Comparison of ENCODE assay signal across 17 cellular contexts in the genomic region with DNA sequence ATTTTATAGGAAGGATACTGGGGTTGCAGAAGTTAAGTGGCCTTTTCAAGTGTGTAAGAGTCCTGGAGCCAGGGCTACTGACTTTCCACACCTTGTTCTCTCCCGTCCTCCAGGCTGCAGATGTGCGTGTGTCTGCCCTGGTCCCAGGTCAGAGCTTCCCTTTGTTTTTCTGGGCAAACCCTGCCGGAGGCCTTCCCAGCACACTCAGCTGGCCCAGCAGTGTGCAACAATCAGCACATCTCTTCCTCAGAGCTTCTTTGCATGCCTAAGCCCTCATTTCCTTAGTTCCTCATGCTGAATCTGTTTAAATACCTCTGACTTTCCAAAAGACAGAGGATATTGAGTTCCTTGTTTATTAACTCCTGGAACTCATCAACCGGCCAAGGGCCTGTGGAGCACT.
DNase-seq lines count a peak whose midpoint lies in the region; ATAC-seq and TF ChIP-seq lines count a peak whose summit lies in the region.
"Had no signal": no experiment of that assay in that cellular context is flagged by ENCODE, and none has a peak within 500 bp of the region (broad histone marks: within the 10 kb centered on the region; RNA-seq: fewer than 3 reads in every experiment).

No MANE protein-coding gene starts in this region.

- TF ChIP-seq CTCF in CD8-positive, alpha-beta T cell (IDR thresholded peaks at IDR 0.05), result no peak
- no peak for TF ChIP-seq CTCF in nephron progenitor cell (IDR thresholded peaks at IDR 0.05)

- H2BK120ac ChIP-seq in neuronal stem cell (ENCODE audit: low read depth, low read length), result no peak overlapping the region

- POLR2A ChIA-PET in CD8-positive, alpha-beta T cell (lab: Charles Lee), result interaction anchor here (0.6 kb wide), 1 partner anchor 15 kb away, joined by 3 read pairs; no protein-coding TSS in a partner anchor

- no peak overlapping the region for H3K23ac ChIP-seq in neuronal stem cell (ENCODE audit: low read depth, low read length, poor library complexity)

- no peak for DNase-seq in CD8-positive, alpha-beta T cell
- peak; percentile 19 for DNase-seq in NCI-H1048 (lab: John Stamatoyannopoulos, UW)
- DNase-seq in effector memory CD8-positive, alpha-beta T cell, result no peak
- no peak for DNase-seq in neuronal stem cell (ENCODE audit: low spot score)
- no peak for DNase-seq in NK-92 (lab: John Stamatoyannopoulos, UW; ENCODE audit: unreplicated experiment)
- no peak for DNase-seq in nephron progenitor cell
- no peak for DNase-seq in central memory CD4-positive, alpha-beta T cell
- DNase-seq: KBM-7, NCI-H187 treated with DMSO at 0.1 percent for 48 hours, NCI-H446, NCI-H774, PC-3, SW 1271 had no signal

- WGBS in neuronal stem cell (ENCODE audit: extremely low coverage in 2 of 2, insufficient read length in 2 of 2, insufficient replicate concordance in 1 of 2), 2 donors, result no CpG with 5 or more reads among the region's 4 CpGs

- no peak overlapping the region for H3K4me3 Mint-ChIP-seq in CD8-positive, alpha-beta T cell
- H3K4me3 Mint-ChIP-seq in effector memory CD8-positive, alpha-beta T cell, result no peak overlapping the region
- no peak overlapping the region for H3K4me3 Mint-ChIP-seq in nephron progenitor cell
- H3K4me3 Mint-ChIP-seq: CD14-positive monocyte had no signal

- no peak overlapping the region for H3K4me3 ChIP-seq in CD8-positive, alpha-beta T cell (ENCODE audit: low read depth, low read length)
- H3K4me3 ChIP-seq in neuronal stem cell (ENCODE audit: low read length in 2 of 2), result no peak overlapping the region
- H3K4me3 ChIP-seq: SJSA1 had no signal

- no peak overlapping the region for H4K8ac ChIP-seq in neuronal stem cell (ENCODE audit: low read depth, low read length)

- H2BK12ac ChIP-seq in neuronal stem cell (ENCODE audit: low read length), result no peak overlapping the region

- H3K27me3 ChIP-seq in CD8-positive, alpha-beta T cell (ENCODE audit: insufficient read depth, low read length), result no peaks in the 10 kb centered on the region
- H3K27me3 ChIP-seq in neuronal stem cell (ENCODE audit: control insufficient read depth in 3 of 3, insufficient read depth in 3 of 3, low read depth in 1 of 3, low read length in 3 of 3), result no peaks in the 10 kb centered on the region
- H3K27me3 ChIP-seq: SJSA1 had no signal

- peaks cover 87% of the 10 kb centered on the region for H3K36me3 Mint-ChIP-seq in CD8-positive, alpha-beta T cell
- H3K36me3 Mint-ChIP-seq in effector memory CD8-positive, alpha-beta T cell (ENCODE audit: insufficient read depth), result peaks cover 57% of the 10 kb centered on the region
- H3K36me3 Mint-ChIP-seq in nephron progenitor cell (ENCODE audit: low read depth), result peaks cover 4% of the 10 kb centered on the region

- no peak overlapping the region for H2AK5ac ChIP-seq in neuronal stem cell (ENCODE audit: low read depth, low read length)

- H2BK5ac ChIP-seq in neuronal stem cell (ENCODE audit: low read length), result no peak overlapping the region

- H3K79me1 ChIP-seq in neuronal stem cell (ENCODE audit: low read depth, low read length), result no peaks in the 10 kb centered on the region

- no peaks in the 10 kb centered on the region for H3K9me3 Mint-ChIP-seq in CD8-positive, alpha-beta T cell
- no peaks in the 10 kb centered on the region for H3K9me3 Mint-ChIP-seq in effector memory CD8-positive, alpha-beta T cell
- H3K9me3 Mint-ChIP-seq in nephron progenitor cell, result no peaks in the 10 kb centered on the region

- CTCF ChIA-PET in CD8-positive, alpha-beta T cell (lab: Charles Lee), result interaction anchor here (1.0 to 3.0 kb wide), 3 partner anchors 10 to 615 kb away, joined by 4 to 12 read pairs (median 7); no protein-coding TSS in a partner anchor

- H3K18ac ChIP-seq in neuronal stem cell (ENCODE audit: low read length), result no peak overlapping the region

- no peak overlapping the region for H3K4ac ChIP-seq in neuronal stem cell (ENCODE audit: low read length)

- no peak overlapping the region for H3K14ac ChIP-seq in neuronal stem cell (ENCODE audit: low read length)

- peaks cover 34% of the 10 kb centered on the region for H3K4me1 Mint-ChIP-seq in CD8-positive, alpha-beta T cell (ENCODE audit: low read depth)
- peaks cover 45 to 48% of the 10 kb centered on the region in 2 donors for H3K4me1 Mint-ChIP-seq in effector memory CD8-positive, alpha-beta T cell (ENCODE audit: low read depth in 2 of 2)
- peaks cover 56% of the 10 kb centered on the region for H3K4me1 Mint-ChIP-seq in nephron progenitor cell

- peaks cover 34% of the 10 kb centered on the region for H3K36me3 ChIP-seq in CD8-positive, alpha-beta T cell (ENCODE audit: insufficient read depth, low read length)
- no peaks in the 10 kb centered on the region for H3K36me3 ChIP-seq in neuronal stem cell (replicated peaks in 1 of 2; ENCODE audit: control insufficient read depth in 2 of 2, insufficient read depth in 2 of 2, low read length in 2 of 2)
- H3K36me3 ChIP-seq: SJSA1 had no signal

- H2AFZ ChIP-seq in neuronal stem cell (ENCODE audit: low read length), result peak overlapping the region; percentile 54

- intact Hi-C loops in CD8-positive, alpha-beta T cell (cut with DNase I, micrococcal nuclease), result no loop called here

- no peak overlapping the region for H4K91ac ChIP-seq in neuronal stem cell (ENCODE audit: low read depth, low read length, poor library complexity)

- no peaks in the 10 kb centered on the region for H3K9me3 ChIP-seq in CD8-positive, alpha-beta T cell (ENCODE audit: low read length)
- H3K9me3 ChIP-seq in neuronal stem cell (replicated peaks in 1 of 2; ENCODE audit: control insufficient read depth in 2 of 2, insufficient read depth in 1 of 2, low read depth in 1 of 2, low read length in 2 of 2), result no peaks in the 10 kb centered on the region
- H3K9me3 ChIP-seq: SJSA1 had no signal

- ATAC-seq in CD8-positive, alpha-beta T cell, result no peak
- no peak for ATAC-seq in effector memory CD8-positive, alpha-beta T cell (replicated peaks)
- no peak for ATAC-seq in HG03439 (IDR thresholded peaks at IDR 0.05; ENCODE audit: unreplicated experiment)
- ATAC-seq: HCT116, PC-3 had no signal

- H3K4me1 ChIP-seq in CD8-positive, alpha-beta T cell (ENCODE audit: insufficient read depth, low read length), result peaks cover 27% of the 10 kb centered on the region
- H3K4me1 ChIP-seq in neuronal stem cell (ENCODE audit: control insufficient read depth in 2 of 2, insufficient read depth in 1 of 2, low read depth in 1 of 2, low read length in 2 of 2), result peaks cover 13 to 30% of the 10 kb centered on the region in 2 donors
- H3K4me1 ChIP-seq: SJSA1 had no signal

- H3K27ac Mint-ChIP-seq in CD8-positive, alpha-beta T cell, result peak overlapping the region; percentile 49
- peak overlapping the region; percentile 86 to 91 for H3K27ac Mint-ChIP-seq in effector memory CD8-positive, alpha-beta T cell
- H3K27ac Mint-ChIP-seq in nephron progenitor cell, result no peak overlapping the region

- H3K27me3 Mint-ChIP-seq in CD8-positive, alpha-beta T cell (ENCODE audit: low read depth), result no peaks in the 10 kb centered on the region
- no peaks in the 10 kb centered on the region for H3K27me3 Mint-ChIP-seq in effector memory CD8-positive, alpha-beta T cell
- peaks cover 12% of the 10 kb centered on the region for H3K27me3 Mint-ChIP-seq in nephron progenitor cell (ENCODE audit: low read depth, poor library complexity)

- no peak overlapping the region for H3K4me2 ChIP-seq in neuronal stem cell (ENCODE audit: insufficient read depth, low read length, poor library complexity, severe bottlenecking)

- no peak overlapping the region for H2BK15ac ChIP-seq in neuronal stem cell (ENCODE audit: low read length)

- H3K27ac ChIP-seq in CD8-positive, alpha-beta T cell (ENCODE audit: low read depth, low read length), result no peak overlapping the region
- H3K27ac ChIP-seq in neuronal stem cell (replicated peaks; ENCODE audit: low read length), result no peak overlapping the region
- H3K27ac ChIP-seq: SJSA1 had no signal

- no peak overlapping the region for H3K9ac ChIP-seq in neuronal stem cell (ENCODE audit: low read depth, low read length, poor library complexity)
